ENCODE assay signal across 12 cellular contexts in the genomic region with DNA sequence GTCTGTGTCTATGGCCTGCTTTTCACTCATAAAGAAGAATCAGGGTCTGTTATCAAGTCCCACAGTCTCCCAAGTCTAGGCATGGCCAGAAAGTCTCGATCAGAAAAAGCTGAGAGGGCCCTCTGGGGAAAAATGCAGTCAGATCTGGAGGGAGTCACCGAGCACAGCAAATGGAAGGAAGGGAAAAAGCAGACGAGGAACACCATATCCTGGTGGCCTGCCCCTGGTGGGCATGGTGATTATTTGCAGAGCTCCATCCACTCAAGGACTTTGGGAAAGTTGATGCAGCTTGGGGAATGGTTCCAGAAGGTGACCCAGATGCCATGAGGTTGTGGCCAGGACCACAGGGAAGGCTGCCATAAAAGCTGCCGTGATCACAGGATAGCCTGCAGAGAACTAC.
DNase-seq lines count a peak whose midpoint lies in the region; ATAC-seq and TF ChIP-seq lines count a peak whose summit lies in the region.
"Had no signal": no experiment of that assay in that cellular context is flagged by ENCODE, and none has a peak within 500 bp of the region (broad histone marks: within the 10 kb centered on the region; RNA-seq: fewer than 3 reads in every experiment).

No MANE protein-coding gene starts in this region.

- TF ChIP-seq CTCF in fibroblast of the aortic adventitia (IDR thresholded peaks at IDR 0.05; ENCODE audit: insufficient read depth, low read length) = peak; percentile 34

- no peaks in the 10 kb centered on the region for H3K27me3 Mint-ChIP-seq in activated CD8-positive, alpha-beta memory T cell treated with anti-CD3 and anti-CD28 coated beads, Interleukin-2, amount 10 ng/mL, durations not matched to agents 7 days and 5 days
- H3K27me3 Mint-ChIP-seq in stimulated activated memory B cell treated with anti-CD40 and anti-IgM and Interleukin-4, amounts not matched to agents 10 μg/mL and 1 μg/mL and 100 μg/mL, for 72 hours = no peaks in the 10 kb centered on the region

- CTCF ChIA-PET in activated CD8-positive, alpha-beta memory T cell treated with anti-CD3 and anti-CD28 coated beads, Interleukin-2, amount 10 ng/mL, durations not matched to agents 7 days and 5 days (lab: Charles Lee) = no interaction called here

- no peak for ATAC-seq in activated CD8-positive, alpha-beta memory T cell treated with anti-CD3 and anti-CD28 coated beads, Interleukin-2, amount 10 ng/mL, durations not matched to agents 7 days and 5 days
- peak; percentile 38; the same call in 2 of the 3 replicates for ATAC-seq in SK-N-SH treated with all-trans-retinoic acid at 6 μM for 48 hours
- ATAC-seq in stimulated activated memory B cell treated with anti-CD40 and anti-IgM and Interleukin-4, amounts not matched to agents 10 μg/mL and 1 μg/mL and 100 μg/mL, for 72 hours = no peak

- no peak overlapping the region for H3K27ac Mint-ChIP-seq in activated CD8-positive, alpha-beta memory T cell treated with anti-CD3 and anti-CD28 coated beads, Interleukin-2, amount 10 ng/mL, durations not matched to agents 7 days and 5 days
- H3K27ac Mint-ChIP-seq in stimulated activated memory B cell treated with anti-CD40 and anti-IgM and Interleukin-4, amounts not matched to agents 10 μg/mL and 1 μg/mL and 100 μg/mL, for 72 hours = peak overlapping the region; percentile 62

- DNase-seq in activated CD8-positive, alpha-beta memory T cell treated with anti-CD3 and anti-CD28 coated beads for 24 hours = peak; percentile 42
- DNase-seq in activated CD8-positive, alpha-beta memory T cell treated with anti-CD3 and anti-CD28 coated beads, Interleukin-2, amount 10 ng/mL, durations not matched to agents 7 days and 5 days = no peak
- DNase-seq in fibroblast of the aortic adventitia (ENCODE audit: low read depth) (no peak), COLO668 (lab: John Stamatoyannopoulos, UW; ENCODE audit: unreplicated experiment) (no peak), A172 (ENCODE audit: low spot score) (no peak), NCI-H1694 (lab: John Stamatoyannopoulos, UW) (no peak)
- DNase-seq: ACHN; activated effector memory CD4-positive, alpha-beta T cell treated with anti-CD3 and anti-CD28 coated beads, Interleukin-2, amount 50 U/mL, for 16 hours; dermis blood vessel endothelial cell; stimulated activated CD4-positive, alpha-beta T cell treated with anti-CD3 and anti-CD28 coated beads, Interleukin-12 subunit alpha, Interleukin-12 subunit beta, amount 100 ng/mL, for 4 hours had no signal

- H3K4me3 Mint-ChIP-seq in activated CD8-positive, alpha-beta memory T cell treated with anti-CD3 and anti-CD28 coated beads, Interleukin-2, amount 10 ng/mL, durations not matched to agents 7 days and 5 days = no peak overlapping the region
- H3K4me3 Mint-ChIP-seq in stimulated activated memory B cell treated with anti-CD40 and anti-IgM and Interleukin-4, amounts not matched to agents 10 μg/mL and 1 μg/mL and 100 μg/mL, for 72 hours = peak overlapping the region; percentile 28

- peaks cover 48% of the 10 kb centered on the region for H3K36me3 Mint-ChIP-seq in activated CD8-positive, alpha-beta memory T cell treated with anti-CD3 and anti-CD28 coated beads, Interleukin-2, amount 10 ng/mL, durations not matched to agents 7 days and 5 days
- H3K36me3 Mint-ChIP-seq in stimulated activated memory B cell treated with anti-CD40 and anti-IgM and Interleukin-4, amounts not matched to agents 10 μg/mL and 1 μg/mL and 100 μg/mL, for 72 hours = peaks cover 89% of the 10 kb centered on the region

- H3K9me3 Mint-ChIP-seq in activated CD8-positive, alpha-beta memory T cell treated with anti-CD3 and anti-CD28 coated beads, Interleukin-2, amount 10 ng/mL, durations not matched to agents 7 days and 5 days (ENCODE audit: low read depth) = no peaks in the 10 kb centered on the region
- H3K9me3 Mint-ChIP-seq in stimulated activated memory B cell treated with anti-CD40 and anti-IgM and Interleukin-4, amounts not matched to agents 10 μg/mL and 1 μg/mL and 100 μg/mL, for 72 hours = no peaks in the 10 kb centered on the region

- no peak overlapping the region for H3K4me3 ChIP-seq in fibroblast of the aortic adventitia (ENCODE audit: low read depth, low read length)

- H3K4me1 Mint-ChIP-seq in activated CD8-positive, alpha-beta memory T cell treated with anti-CD3 and anti-CD28 coated beads, Interleukin-2, amount 10 ng/mL, durations not matched to agents 7 days and 5 days = peaks cover 4% of the 10 kb centered on the region
- peaks cover 51% of the 10 kb centered on the region for H3K4me1 Mint-ChIP-seq in stimulated activated memory B cell treated with anti-CD40 and anti-IgM and Interleukin-4, amounts not matched to agents 10 μg/mL and 1 μg/mL and 100 μg/mL, for 72 hours

TF ChIP-seq in SK-N-SH treated with all-trans-retinoic acid at 6 μM for 48 hours, 23 proteins besides CTCF, POLR2A, EP300 and RAD21:
- TF ChIP-seq, protein P1, sequence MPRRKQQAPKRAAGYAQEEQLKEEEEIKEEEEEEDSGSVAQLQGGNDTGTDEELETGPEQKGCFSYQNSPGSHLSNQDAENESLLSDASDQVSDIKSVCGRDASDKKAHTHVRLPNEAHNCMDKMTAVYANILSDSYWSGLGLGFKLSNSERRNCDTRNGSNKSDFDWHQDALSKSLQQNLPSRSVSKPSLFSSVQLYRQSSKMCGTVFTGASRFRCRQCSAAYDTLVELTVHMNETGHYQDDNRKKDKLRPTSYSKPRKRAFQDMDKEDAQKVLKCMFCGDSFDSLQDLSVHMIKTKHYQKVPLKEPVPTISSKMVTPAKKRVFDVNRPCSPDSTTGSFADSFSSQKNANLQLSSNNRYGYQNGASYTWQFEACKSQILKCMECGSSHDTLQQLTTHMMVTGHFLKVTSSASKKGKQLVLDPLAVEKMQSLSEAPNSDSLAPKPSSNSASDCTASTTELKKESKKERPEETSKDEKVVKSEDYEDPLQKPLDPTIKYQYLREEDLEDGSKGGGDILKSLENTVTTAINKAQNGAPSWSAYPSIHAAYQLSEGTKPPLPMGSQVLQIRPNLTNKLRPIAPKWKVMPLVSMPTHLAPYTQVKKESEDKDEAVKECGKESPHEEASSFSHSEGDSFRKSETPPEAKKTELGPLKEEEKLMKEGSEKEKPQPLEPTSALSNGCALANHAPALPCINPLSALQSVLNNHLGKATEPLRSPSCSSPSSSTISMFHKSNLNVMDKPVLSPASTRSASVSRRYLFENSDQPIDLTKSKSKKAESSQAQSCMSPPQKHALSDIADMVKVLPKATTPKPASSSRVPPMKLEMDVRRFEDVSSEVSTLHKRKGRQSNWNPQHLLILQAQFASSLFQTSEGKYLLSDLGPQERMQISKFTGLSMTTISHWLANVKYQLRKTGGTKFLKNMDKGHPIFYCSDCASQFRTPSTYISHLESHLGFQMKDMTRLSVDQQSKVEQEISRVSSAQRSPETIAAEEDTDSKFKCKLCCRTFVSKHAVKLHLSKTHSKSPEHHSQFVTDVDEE (CRISPR knock-in tag; IDR thresholded peaks at IDR 0.05) = no peak
- TF ChIP-seq OSR1 (CRISPR knock-in tag; IDR thresholded peaks at IDR 0.05) = no peak
- TF ChIP-seq TCF4 (CRISPR knock-in tag; IDR thresholded peaks at IDR 0.05; ENCODE audit: borderline replicate concordance) = no peak
- no peak for TF ChIP-seq ZFP3 (CRISPR knock-in tag; IDR thresholded peaks at IDR 0.05)
- TF ChIP-seq ARNTL (CRISPR knock-in tag; IDR thresholded peaks at IDR 0.05; ENCODE audit: borderline replicate concordance, low read depth) = no peak
- TF ChIP-seq ISL1 (CRISPR knock-in tag; IDR thresholded peaks at IDR 0.05) = no peak
- TF ChIP-seq ZNF70 (CRISPR knock-in tag; IDR thresholded peaks at IDR 0.05) = no peak
- no peak for TF ChIP-seq ZC3H10 (CRISPR knock-in tag; IDR thresholded peaks at IDR 0.05)
